In genomic region chr3:9178697-9179096, GRCh38 we compare ENCODE assay signal across 14 cellular contexts.
"Had no signal": no experiment of that assay in that cellular context is flagged by ENCODE, and none has a peak within 500 bp of the region (broad histone marks: within the 10 kb centered on the region; RNA-seq: fewer than 3 reads in every experiment).

No MANE protein-coding gene starts in this region.

- H3K4me3 ChIP-seq: body of pancreas, dorsolateral prefrontal cortex, lower lobe of right lung, tibial artery, vagina had no signal

- H3K27me3 Mint-ChIP-seq: progenitor cell of endocrine pancreas had no signal

- H3K4me3 Mint-ChIP-seq: activated naive CD4-positive, alpha-beta T cell treated with anti-CD3 and anti-CD28 coated beads for 36 hours; mesothelial cell of epicardium had no signal

- DNase-seq: activated naive CD4-positive, alpha-beta T cell treated with anti-CD3 and anti-CD28 coated beads for 36 hours; activated T-cell treated with anti-CD3 and anti-CD28 coated beads, Interleukin-2, amount 50 U/mL, for 48 hours; amniotic stem cell; body of pancreas; dorsolateral prefrontal cortex; hippocampal formation; lower lobe of right lung; occipital lobe; right cardiac atrium; small intestine; tibial artery had no signal

- ATAC-seq: body of pancreas, lower lobe of right lung, right cardiac atrium had no signal

- H3K9me3 Mint-ChIP-seq: activated naive CD4-positive, alpha-beta T cell treated with anti-CD3 and anti-CD28 coated beads for 36 hours; mesothelial cell of epicardium had no signal

- H3K27ac Mint-ChIP-seq: activated naive CD4-positive, alpha-beta T cell treated with anti-CD3 and anti-CD28 coated beads for 36 hours; mesothelial cell of epicardium; progenitor cell of endocrine pancreas had no signal
